8 cellular contexts compared by ENCODE assay signal in the genomic region with DNA sequence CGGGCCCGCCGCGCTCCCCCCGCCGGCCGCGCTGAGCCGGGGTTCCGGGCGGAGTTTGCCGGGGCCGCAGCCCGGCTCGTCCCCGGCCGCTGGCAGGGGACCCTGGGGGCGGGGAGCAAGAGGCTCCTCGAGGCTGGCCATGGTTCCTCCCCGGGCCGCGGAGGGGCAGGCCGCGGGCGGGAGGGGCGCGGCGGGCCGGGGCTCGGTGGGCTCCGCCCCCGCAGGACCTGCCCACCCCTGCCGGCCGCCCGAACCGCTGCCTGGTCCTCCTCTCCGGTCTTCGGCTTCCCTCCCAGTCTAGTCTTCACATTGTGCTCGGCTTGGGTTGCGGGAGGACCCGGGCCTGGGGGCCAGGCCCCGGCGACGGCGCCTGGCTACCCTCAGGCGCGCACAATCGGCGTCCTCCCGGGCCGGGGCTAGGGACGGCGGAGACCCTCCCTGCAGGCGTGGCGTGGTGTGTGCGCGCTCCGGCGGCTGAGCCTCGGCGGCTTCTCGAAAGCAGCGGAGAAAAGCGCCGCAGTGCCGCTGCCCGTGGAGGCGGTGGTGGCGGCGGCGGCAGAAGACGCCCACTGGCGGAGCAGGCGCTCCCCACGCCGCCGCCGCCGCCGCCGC. TPM values are rescaled to one million over a fixed set of nuclear protein-coding genes. Genes with fewer than 3 reads are reported as not detected.
DNase-seq lines count a peak whose midpoint lies in the region; ATAC-seq lines count a peak whose summit lies in the region.

A gene (minus strand): TSS at position 571 of the 612 bp plus-strand sequence. CDS start 430 bp downstream, at position 141.

- H3K27me3 ChIP-seq in rectal smooth muscle tissue (ENCODE audit: control insufficient read depth, insufficient read depth, low read length) = peaks cover 20% of the 10 kb centered on the region

- DNase-seq in H4 (ENCODE audit: low spot score) (peak; percentile 12), T1000 (lab: John Stamatoyannopoulos, UW) (peak; percentile 51), left cardiac atrium (peak; percentile 53), SIG-M5 treated with dmso at 0.1 percent for 504 hours (lab: John Stamatoyannopoulos, UW; ENCODE audit: unreplicated experiment) (no peak), cerebellar cortex (ENCODE audit: low spot score) (no peak)

- H3K4me1 ChIP-seq in rectal smooth muscle tissue (ENCODE audit: control insufficient read depth, insufficient read depth, low read length) = peaks cover 13% of the 10 kb centered on the region

- H3K9ac ChIP-seq in rectal smooth muscle tissue (ENCODE audit: low read length) = no peak within 1 kb of the TSS

- no peaks in the 10 kb centered on the region for H3K36me3 ChIP-seq in rectal smooth muscle tissue (ENCODE audit: control insufficient read depth, insufficient read depth, low read length)

- intact Hi-C loops in left cardiac atrium (cut with DNase I) = no loop called here

- peak; percentile 66 to 70 for ATAC-seq in left cardiac atrium
- ATAC-seq in HG03135 (IDR thresholded peaks at IDR 0.05; ENCODE audit: unreplicated experiment) = no peak
- ATAC-seq in GM21423 (IDR thresholded peaks at IDR 0.05; ENCODE audit: unreplicated experiment) = no peak

- H3K4me3 ChIP-seq in rectal smooth muscle tissue (ENCODE audit: low read length) = peak within 1 kb of the TSS; percentile 58

- no peak within 1 kb of the TSS for H3K27ac ChIP-seq in rectal smooth muscle tissue (ENCODE audit: low read depth, low read length)

RNA-seq across cellular contexts. Expression of the gene that starts here (rescaled TPM):
- total RNA-seq in H4 (2014; rRNA removed; shearing (Covaris generic)) = 2.1 and 3.1 TPM in 2 replicates
- 1 to 10 TPM; 7.1 to 9.4 TPM for total RNA-seq in left cardiac atrium

Comparison
In these comparisons a context has a peak if more than half of its experiments do, and no peak if none do; other contexts are left out.
1. DNase-seq: peak in H4 (single experiment), T1000 (single experiment) and left cardiac atrium (single experiment); none in SIG-M5 treated with dmso at 0.1 percent for 504 hours (single experiment) and cerebellar cortex (single experiment).
2. ATAC-seq: peak in left cardiac atrium (2 of 2); none in HG03135 (single experiment) and GM21423 (single experiment).